In the genomic region with DNA sequence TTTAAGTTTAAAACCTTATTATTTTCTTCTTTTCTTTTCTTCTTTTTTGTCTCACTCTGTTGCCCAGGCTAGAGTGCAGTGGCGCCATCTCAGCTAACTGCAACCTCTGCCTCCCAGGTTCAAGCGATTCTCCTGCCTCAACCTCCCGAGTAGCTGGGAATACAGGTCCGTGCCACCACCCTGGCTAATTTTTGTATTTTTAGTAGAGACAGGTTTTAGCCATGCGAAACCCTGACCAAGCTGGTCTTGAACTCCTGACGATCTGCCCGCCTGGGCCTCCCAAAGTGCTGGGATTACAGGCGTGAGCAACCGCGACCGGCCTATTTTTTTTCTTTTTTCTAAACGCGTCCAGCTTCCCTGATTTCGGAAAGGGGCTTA, we compare ENCODE assay signal across 12 cellular contexts. TPM values are rescaled to one million over a fixed set of nuclear protein-coding genes. Genes with fewer than 3 reads are reported as not detected.
DNase-seq lines count a peak whose midpoint lies in the region; ATAC-seq, FAIRE-seq and TF ChIP-seq lines count a peak whose summit lies in the region.
"Not testable (repeated sequence)": the region's sequence is repeated elsewhere in the genome, so short reads cannot be mapped to it uniquely, and the experiment has no call there.
"Had no signal": no experiment of that assay in that cellular context is flagged by ENCODE, and none has a peak within 500 bp of the region (broad histone marks: within the 10 kb centered on the region; RNA-seq: fewer than 3 reads in every experiment).

No MANE protein-coding gene starts in this region.

- H2BK15ac ChIP-seq in H9 (ENCODE audit: low read depth, low read length): not testable (repeated sequence)

- H3K4me1 ChIP-seq in H9 (ENCODE audit: insufficient read depth, low read length); endodermal cell (ENCODE audit: control insufficient read depth, insufficient read depth, low read length); HepG2 (ENCODE audit: insufficient read depth, low read length): not testable (repeated sequence)
- peaks cover 37% of the 10 kb centered on the region for H3K4me1 ChIP-seq in suprapubic skin

- DNase-seq in H9; WTC11 (ENCODE audit: low spot score); endodermal cell; HepG2 (ENCODE audit: low spot score); neural crest cell (ENCODE audit: low read depth, low spot score); suprapubic skin (ENCODE audit: low spot score in 2 of 2): not testable (repeated sequence)

- FAIRE-seq in HepG2 (lab: Jason Lieb, UNC): not testable (repeated sequence)

- not testable (repeated sequence) for H3K9me3 ChIP-seq in H9 (ENCODE audit: control insufficient read depth, low read depth, low read length); endodermal cell (ENCODE audit: control insufficient read depth, low read length); HepG2 (ENCODE audit: low read length); suprapubic skin

- not testable (repeated sequence) for H3K9ac ChIP-seq in H9 (ENCODE audit: extremely low read depth, insufficient read length, low read length); endodermal cell (ENCODE audit: extremely low read depth, low read length, poor library complexity, severe bottlenecking); HepG2 (ENCODE audit: insufficient read depth, low read depth, low read length)

- H3K4me3 Mint-ChIP-seq in H9 (peak overlapping the region; percentile 67 to 86), WTC11 (peak overlapping the region; percentile 88), endodermal cell (peak overlapping the region; percentile 56), neural crest cell (peak overlapping the region; percentile 38)

- H3K9me3 Mint-ChIP-seq in H9, WTC11, endodermal cell, neural crest cell: not testable (repeated sequence)

- H3K27ac ChIP-seq in H9 (ENCODE audit: insufficient read length, low read depth, low read length); endodermal cell (ENCODE audit: low read depth, low read length); HepG2 (ENCODE audit: extremely low read length, insufficient read depth, low read length); suprapubic skin: not testable (repeated sequence)

- not testable (repeated sequence) for H3K56ac ChIP-seq in H9 (ENCODE audit: insufficient read length, low read depth, low read length)

- not testable (repeated sequence) for TF ChIP-seq RAD21 in HepG2 (CRISPR knock-in tag; IDR thresholded peaks at IDR 0.05)

- intact Hi-C loops in HepG2 (cut with micrococcal nuclease; ENCODE audit: unreplicated experiment): not testable (repeated sequence)

- H3K79me1 ChIP-seq in H9 (ENCODE audit: insufficient read depth, low read depth, low read length, poor library complexity, severe bottlenecking): not testable (repeated sequence)

- H3K27me3 Mint-ChIP-seq in H9 (ENCODE audit: low read depth) (peaks cover 86% of the 10 kb centered on the region), WTC11 (ENCODE audit: low read depth) (peaks cover 87% of the 10 kb centered on the region), endodermal cell (ENCODE audit: insufficient read depth) (peaks cover 86% of the 10 kb centered on the region), neural crest cell (ENCODE audit: low read depth) (peaks cover 94% of the 10 kb centered on the region)

- CTCF ChIA-PET in WTC11 (lab: Charles Lee): interaction anchor here (1.0 to 1.8 kb wide), 4 partner anchors 9 to 187 kb away, joined by 3 to 6 read pairs (median 3); no protein-coding TSS in a partner anchor
- CTCF ChIA-PET in HepG2 (lab: Yijun Ruan, JAX; ENCODE audit: low intra/inter-chr PET ratio, low total read pairs): not testable (repeated sequence)

- peaks cover 11% of the 10 kb centered on the region for H3K23me2 ChIP-seq in H9 (ENCODE audit: insufficient read length, low read depth, low read length, poor library complexity, severe bottlenecking)

- not testable (repeated sequence) for H2BK5ac ChIP-seq in H9 (ENCODE audit: insufficient read length, low read length)

- TF ChIP-seq CTCF in H9 (conservative IDR thresholded peaks at IDR 0.05); WTC11 (IDR thresholded peaks at IDR 0.05); endodermal cell (conservative IDR thresholded peaks at IDR 0.05); HepG2 (CRISPR knock-in tag; IDR thresholded peaks at IDR 0.05); neural crest cell (conservative IDR thresholded peaks at IDR 0.05); suprapubic skin (IDR thresholded peaks at IDR 0.05): not testable (repeated sequence)

- H3K27ac Mint-ChIP-seq in H9; WTC11; endodermal cell; neural crest cell (ENCODE audit: unreplicated experiment): not testable (repeated sequence)

- H3K27me3 ChIP-seq in H9 (ENCODE audit: insufficient read depth, low read length) (peaks cover 13% of the 10 kb centered on the region; the same call in 1 of the 2 replicates), endodermal cell (ENCODE audit: control insufficient read depth, insufficient read depth, low read length, poor library complexity, severe bottlenecking) (peaks cover 87% of the 10 kb centered on the region), HepG2 (ENCODE audit: control insufficient read depth in 1 of 2, insufficient read depth in 2 of 2, low read length in 2 of 2) (peaks cover 4 to 46% of the 10 kb centered on the region in 2 experiments; a peak in 4 of 5 replicates), suprapubic skin (peaks cover 77% of the 10 kb centered on the region)

- TF ChIP-seq POLR2A in HepG2 (IDR thresholded peaks at IDR 0.05; ENCODE audit: insufficient read depth in 1 of 2, low read depth in 2 of 2, low read length in 2 of 2); suprapubic skin (IDR thresholded peaks at IDR 0.05): not testable (repeated sequence)

- no CpG with 5 or more reads among the region's 14 CpGs for WGBS in H9 (ENCODE audit: extremely low coverage, insufficient read length, low lambda C conversion rate)
- 14 to 18% methylated on average over 13 to 14 of the region's 14 CpGs for WGBS in endodermal cell (ENCODE audit: insufficient coverage in 1 of 2, insufficient read length in 1 of 2), 2 experiments
- WGBS in HepG2 (ENCODE audit: low lambda C conversion rate): 68% methylated on average over 14 of the region's 14 CpGs
- WGBS in suprapubic skin: 27% methylated on average over 14 of the region's 14 CpGs

- not testable (repeated sequence) for H3K23ac ChIP-seq in H9 (ENCODE audit: insufficient read length, low read depth, low read length)

- not testable (repeated sequence) for H3K4ac ChIP-seq in H9 (ENCODE audit: low read depth, low read length)

- not testable (repeated sequence) for H3K18ac ChIP-seq in H9 (ENCODE audit: insufficient read length, low read depth, low read length)

- not testable (repeated sequence) for H2AK5ac ChIP-seq in H9 (ENCODE audit: insufficient read length, low read length)

- not testable (repeated sequence) for H3K36me3 ChIP-seq in endodermal cell (ENCODE audit: control insufficient read depth, insufficient read depth, low read length); HepG2 (replicated peaks in 1 of 2; ENCODE audit: control insufficient read depth in 1 of 2, insufficient read depth in 2 of 2, low read length in 2 of 2); suprapubic skin

- not testable (repeated sequence) for H2BK12ac ChIP-seq in H9 (ENCODE audit: insufficient read length, low read depth, low read length)

- H4K91ac ChIP-seq in H9 (ENCODE audit: insufficient read length, low read depth, low read length): not testable (repeated sequence)

- H2BK20ac ChIP-seq in H9 (ENCODE audit: low read depth, low read length, poor library complexity, severe bottlenecking): not testable (repeated sequence)

- BruUV-seq in HepG2 (replicated peaks; lab: Mats Ljungman, UMichigan): not testable (repeated sequence)

- not testable (repeated sequence) for H4K5ac ChIP-seq in H9 (ENCODE audit: insufficient read length, low read depth, low read length)

- not testable (repeated sequence) for H4K20me1 ChIP-seq in H9 (ENCODE audit: control insufficient read depth, insufficient read depth, insufficient read length); HepG2 (ENCODE audit: insufficient read depth, low read length)

- H3T11ph ChIP-seq in H9 (ENCODE audit: low read length): not testable (repeated sequence)

- not testable (repeated sequence) for ATAC-seq in WTC11, HepG2

- not testable (repeated sequence) for H2BK120ac ChIP-seq in H9 (ENCODE audit: low read depth, low read length, poor library complexity, severe bottlenecking)

- not testable (repeated sequence) for TF ChIP-seq EP300 in HepG2 (IDR thresholded peaks at IDR 0.05; ENCODE audit: low read depth in 2 of 2, low read length in 2 of 2); HepG2 (CRISPR knock-in tag; IDR thresholded peaks at IDR 0.05; ENCODE audit: borderline replicate concordance); suprapubic skin (IDR thresholded peaks at IDR 0.05)

- H3K4me3 ChIP-seq in endodermal cell (ENCODE audit: low read length) (peak overlapping the region; percentile 66), iPS-11a (ENCODE audit: low read depth, low read length) (peak overlapping the region; percentile 50), suprapubic skin (peak overlapping the region; percentile 7)
- not testable (repeated sequence) for H3K4me3 ChIP-seq in HepG2 (replicated peaks in 1 of 3; ENCODE audit: insufficient read depth in 1 of 3, low read depth in 2 of 3, low read length in 3 of 3)

- in situ Hi-C loops in HepG2 (cut with HindIII; ENCODE audit: extremely low pct_ligation_motif_present, low pct_unique_long_range_greater_than_20kb): not testable (repeated sequence)

- POLR2A ChIA-PET in WTC11 (lab: Charles Lee); HepG2 (lab: Yijun Ruan, JAX): not testable (repeated sequence)

- not testable (repeated sequence) for H2AFZ ChIP-seq in H9 (ENCODE audit: low read length); HepG2 (ENCODE audit: low read length)

- H3K79me2 ChIP-seq in H9 (ENCODE audit: insufficient read depth, low read length); HepG2 (ENCODE audit: insufficient read depth, low read length): not testable (repeated sequence)

- not testable (repeated sequence) for H3K14ac ChIP-seq in H9 (ENCODE audit: insufficient read depth, low read length)

- H3K4me1 Mint-ChIP-seq in H9 (peaks cover 7 to 24% of the 10 kb centered on the region in 2 experiments), WTC11 (peaks cover 23% of the 10 kb centered on the region), neural crest cell (peaks cover 15% of the 10 kb centered on the region)
- not testable (repeated sequence) for H3K4me1 Mint-ChIP-seq in endodermal cell

- not testable (repeated sequence) for H4K8ac ChIP-seq in H9 (replicated peaks; ENCODE audit: insufficient read length, low read depth, low read length)

- H3K4me2 ChIP-seq in H9 (ENCODE audit: insufficient read depth, insufficient read length, low read length): peak overlapping the region; percentile 81
- H3K4me2 ChIP-seq in HepG2 (ENCODE audit: low read depth, low read length): peak overlapping the region; percentile 35; the same call in 1 of the 2 replicates

- H3K36me3 Mint-ChIP-seq in H9 (ENCODE audit: insufficient read depth in 1 of 3, low read depth in 3 of 3); WTC11; endodermal cell (ENCODE audit: low read depth); neural crest cell (ENCODE audit: low read depth): not testable (repeated sequence)

RNA-seq across cellular contexts. Expression of a gene that starts 0.4 kb away (rescaled TPM):
- 0.11 and 0.15 TPM in 2 replicates for total RNA-seq in H9 (2021)
- 0.07 to 0.09 TPM in 2 of 3 replicates, not detected in the other for total RNA-seq in WTC11 (2021)
- not detected for total RNA-seq in endodermal cell
- polyA plus RNA-seq in endodermal cell (2013, experiment 1 of 2): not detected
- not detected for polyA plus RNA-seq in endodermal cell (2013, experiment 2 of 2)
- not detected in 2 replicates for total RNA-seq in HepG2 (2016; rRNA removed; fragmentation: Illumina TruSeq; extraction: Trizol)
- total RNA-seq in HepG2 (2016; cell fraction: cytosol; rRNA removed; fragmentation: Illumina TruSeq; extraction: Trizol; ENCODE audit: low read depth): not detected in 2 replicates
- total RNA-seq in HepG2 (2016; cell fraction: insoluble cytoplasmic fraction; rRNA removed; fragmentation: Illumina TruSeq; extraction: Trizol): not detected in 2 replicates
- total RNA-seq in HepG2 (2016; cell fraction: membrane; rRNA removed; fragmentation: Illumina TruSeq; extraction: Trizol): not detected in 2 replicates
- total RNA-seq in HepG2 (2016; cell fraction: nucleus; rRNA removed; fragmentation: Illumina TruSeq; extraction: Trizol): not detected in 2 replicates
- not detected in 2 replicates for polyA plus RNA-seq in HepG2 (2011; rRNA removed)
- polyA plus RNA-seq in HepG2 (2011; cell fraction: cytosol; rRNA removed): not detected in 2 replicates
- not detected in 2 replicates for polyA plus RNA-seq in HepG2 (2011; cell fraction: nucleus; rRNA removed)
- polyA plus RNA-seq in HepG2 (2012): not detected in 2 replicates
- not detected in 2 replicates for polyA plus RNA-seq in HepG2 (2016; cell fraction: cytosol; fragmentation: Illumina TruSeq; extraction: Trizol; ENCODE audit: low read depth)
- polyA plus RNA-seq in HepG2 (2016; cell fraction: insoluble cytoplasmic fraction; fragmentation: Illumina TruSeq; extraction: Trizol; ENCODE audit: low read depth): not detected in 2 replicates
- polyA plus RNA-seq in HepG2 (2016; cell fraction: membrane; fragmentation: Illumina TruSeq; extraction: Trizol; ENCODE audit: low read depth): not detected in 2 replicates
- polyA plus RNA-seq in HepG2 (2016; cell fraction: nucleus; fragmentation: Illumina TruSeq; extraction: Trizol; ENCODE audit: insufficient read depth, low read depth): not detected in 2 replicates
- polyA minus RNA-seq in HepG2 (2011; rRNA and poly(A)+ RNA removed; ENCODE audit: low replicate concordance): not detected in 2 replicates
- polyA minus RNA-seq in HepG2 (2011; cell fraction: cytosol; rRNA and poly(A)+ RNA removed): not detected in 2 replicates
- polyA minus RNA-seq in HepG2 (2011; cell fraction: nucleus; rRNA and poly(A)+ RNA removed): not detected in 2 replicates
- total RNA-seq in neural crest cell: not detected in 2 replicates
- total RNA-seq in suprapubic skin: not detected
- total RNA-seq: CD4-positive, CD25-positive, alpha-beta regulatory T cell; HT-29; IMR-90; PC-3 had no signal
- polyA plus RNA-seq: AG04450; CD4-positive, CD25-positive, alpha-beta regulatory T cell; IMR-90 had no signal

RNA-seq across cellular contexts. Expression of a gene that starts 4.6 kb away (rescaled TPM):
- 3.5 and 4.3 TPM in 2 replicates for total RNA-seq in H9 (2021)
- 5.4 to 6.7 TPM (median 6.3 TPM) in 3 replicates for total RNA-seq in WTC11 (2021)
- 10 to 100 TPM in 1 of 2 donors, 1 to 10 TPM in 1; 4.2 to 12.4 TPM for total RNA-seq in endodermal cell
- 10.3 TPM for polyA plus RNA-seq in endodermal cell (2013, experiment 1 of 2)
- 9.0 TPM for polyA plus RNA-seq in endodermal cell (2013, experiment 2 of 2)
- 0.22 TPM in 1 of 2 replicates, not detected in the other for total RNA-seq in HepG2 (2016; rRNA removed; fragmentation: Illumina TruSeq; extraction: Trizol)
- total RNA-seq in HepG2 (2016; cell fraction: cytosol; rRNA removed; fragmentation: Illumina TruSeq; extraction: Trizol; ENCODE audit: low read depth): 0.26 TPM in 1 of 2 replicates, not detected in the other
- 0.04 TPM in 1 of 2 replicates, not detected in the other for total RNA-seq in HepG2 (2016; cell fraction: insoluble cytoplasmic fraction; rRNA removed; fragmentation: Illumina TruSeq; extraction: Trizol)
- total RNA-seq in HepG2 (2016; cell fraction: membrane; rRNA removed; fragmentation: Illumina TruSeq; extraction: Trizol): 0.06 TPM in 1 of 2 replicates, not detected in the other
- 0.16 TPM in 1 of 2 replicates, not detected in the other for total RNA-seq in HepG2 (2016; cell fraction: nucleus; rRNA removed; fragmentation: Illumina TruSeq; extraction: Trizol)
- 0.37 and 0.54 TPM in 2 replicates for polyA plus RNA-seq in HepG2 (2011; rRNA removed)
- polyA plus RNA-seq in HepG2 (2011; cell fraction: cytosol; rRNA removed): 0.05 and 0.21 TPM in 2 replicates
- polyA plus RNA-seq in HepG2 (2011; cell fraction: nucleus; rRNA removed): 0.58 and 1.1 TPM in 2 replicates
- polyA plus RNA-seq in HepG2 (2012): 0.08 and 0.33 TPM in 2 replicates
- not detected in 2 replicates for polyA plus RNA-seq in HepG2 (2016; cell fraction: cytosol; fragmentation: Illumina TruSeq; extraction: Trizol; ENCODE audit: low read depth)
- polyA plus RNA-seq in HepG2 (2016; cell fraction: insoluble cytoplasmic fraction; fragmentation: Illumina TruSeq; extraction: Trizol; ENCODE audit: low read depth): not detected in 2 replicates
- polyA plus RNA-seq in HepG2 (2016; cell fraction: membrane; fragmentation: Illumina TruSeq; extraction: Trizol; ENCODE audit: low read depth): not detected in 2 replicates
- polyA plus RNA-seq in HepG2 (2016; cell fraction: nucleus; fragmentation: Illumina TruSeq; extraction: Trizol; ENCODE audit: insufficient read depth, low read depth): 0.49 and 1.00 TPM in 2 replicates
- polyA minus RNA-seq in HepG2 (2011; rRNA and poly(A)+ RNA removed; ENCODE audit: low replicate concordance): 0.20 TPM in 1 of 2 replicates, not detected in the other
- polyA minus RNA-seq in HepG2 (2011; cell fraction: cytosol; rRNA and poly(A)+ RNA removed): not detected in 2 replicates
- polyA minus RNA-seq in HepG2 (2011; cell fraction: nucleus; rRNA and poly(A)+ RNA removed): 1.5 and 2.1 TPM in 2 replicates
- total RNA-seq in neural crest cell: 5.6 and 9.9 TPM in 2 replicates
- total RNA-seq in suprapubic skin: 1 to 10 TPM in 1 of 4 donors, under 1 TPM in 2, not detected in 1; 0.44 to 5.2 (median 0.49) TPM
- total RNA-seq: CD4-positive, CD25-positive, alpha-beta regulatory T cell; IMR-90 had no signal
- polyA plus RNA-seq: CD4-positive, CD25-positive, alpha-beta regulatory T cell had no signal

RNA-seq across cellular contexts. Expression of a gene that starts 43.9 kb away (rescaled TPM):
- 0.20 TPM in 2 replicates for total RNA-seq in H9 (2021)
- total RNA-seq in WTC11 (2021): 0.07 to 0.21 TPM (median 0.16 TPM) in 3 replicates
- under 1 TPM; 0.18 to 0.35 TPM for total RNA-seq in endodermal cell
- 0.93 TPM for polyA plus RNA-seq in endodermal cell (2013, experiment 1 of 2)
- polyA plus RNA-seq in endodermal cell (2013, experiment 2 of 2): 0.83 TPM
- 0.04 and 0.17 TPM in 2 replicates for total RNA-seq in HepG2 (2016; rRNA removed; fragmentation: Illumina TruSeq; extraction: Trizol)
- total RNA-seq in HepG2 (2016; cell fraction: cytosol; rRNA removed; fragmentation: Illumina TruSeq; extraction: Trizol; ENCODE audit: low read depth): 0.20 TPM in 1 of 2 replicates, not detected in the other
- 0.04 TPM in 1 of 2 replicates, not detected in the other for total RNA-seq in HepG2 (2016; cell fraction: insoluble cytoplasmic fraction; rRNA removed; fragmentation: Illumina TruSeq; extraction: Trizol)
- total RNA-seq in HepG2 (2016; cell fraction: membrane; rRNA removed; fragmentation: Illumina TruSeq; extraction: Trizol): 0.10 and 0.12 TPM in 2 replicates
- total RNA-seq in HepG2 (2016; cell fraction: nucleus; rRNA removed; fragmentation: Illumina TruSeq; extraction: Trizol): 0.25 TPM in 1 of 2 replicates, not detected in the other
- polyA plus RNA-seq in HepG2 (2011; rRNA removed): 0.01 TPM in 1 of 2 replicates, not detected in the other
- not detected in 2 replicates for polyA plus RNA-seq in HepG2 (2011; cell fraction: cytosol; rRNA removed)
- not detected in 2 replicates for polyA plus RNA-seq in HepG2 (2011; cell fraction: nucleus; rRNA removed)
- polyA plus RNA-seq in HepG2 (2012): 0.03 and 0.20 TPM in 2 replicates
- 0.05 TPM in 1 of 2 replicates, not detected in the other for polyA plus RNA-seq in HepG2 (2016; cell fraction: cytosol; fragmentation: Illumina TruSeq; extraction: Trizol; ENCODE audit: low read depth)
- 0.10 and 0.13 TPM in 2 replicates for polyA plus RNA-seq in HepG2 (2016; cell fraction: insoluble cytoplasmic fraction; fragmentation: Illumina TruSeq; extraction: Trizol; ENCODE audit: low read depth)
- polyA plus RNA-seq in HepG2 (2016; cell fraction: membrane; fragmentation: Illumina TruSeq; extraction: Trizol; ENCODE audit: low read depth): 0.06 TPM in 1 of 2 replicates, not detected in the other
- polyA plus RNA-seq in HepG2 (2016; cell fraction: nucleus; fragmentation: Illumina TruSeq; extraction: Trizol; ENCODE audit: insufficient read depth, low read depth): 0.27 TPM in 1 of 2 replicates, not detected in the other
- polyA minus RNA-seq in HepG2 (2011; rRNA and poly(A)+ RNA removed; ENCODE audit: low replicate concordance): 0.05 TPM in 1 of 2 replicates, not detected in the other
- polyA minus RNA-seq in HepG2 (2011; cell fraction: cytosol; rRNA and poly(A)+ RNA removed): not detected in 2 replicates
- not detected in 2 replicates for polyA minus RNA-seq in HepG2 (2011; cell fraction: nucleus; rRNA and poly(A)+ RNA removed)
- total RNA-seq in neural crest cell: 0.93 and 1.1 TPM in 2 replicates
- under 1 TPM in 2 of 4 donors, not detected in 2; 0.26 to 0.49 TPM for total RNA-seq in suprapubic skin
- total RNA-seq: HT-29, IMR-90 had no signal
- polyA plus RNA-seq: AG04450, IMR-90 had no signal

Comparison
In these comparisons a context has a peak if more than half of its experiments do, and no peak if none do; other contexts are left out.
1. H3K4me3 Mint-ChIP-seq: peak in every context shown above with its lines; median percentile 88 in WTC11; 76 in H9; 56 in endodermal cell; 38 in neural crest cell.